26 cellular contexts compared by ENCODE assay signal in the genomic region with DNA sequence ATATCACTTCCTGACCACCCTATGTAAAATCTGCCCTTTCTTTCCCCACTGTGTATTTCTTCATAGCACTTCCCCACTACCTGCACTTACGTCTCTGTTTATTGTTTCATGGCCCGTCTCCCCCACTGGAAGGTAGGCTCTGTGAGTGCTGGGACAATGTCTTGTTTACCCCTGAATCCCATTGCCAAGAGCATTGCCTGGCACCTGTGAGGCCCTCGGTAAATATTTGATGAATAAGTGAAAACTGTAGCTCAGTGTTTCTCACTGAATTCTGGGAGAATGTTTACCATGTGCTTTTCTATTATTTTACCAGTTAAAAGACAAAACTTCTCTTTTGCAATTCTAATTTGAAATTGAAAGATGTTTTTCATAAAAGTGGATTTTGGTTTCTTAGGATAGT. TPM values are rescaled to one million over a fixed set of nuclear protein-coding genes. Genes with fewer than 3 reads are reported as not detected.
DNase-seq lines count a peak whose midpoint lies in the region; ATAC-seq and TF ChIP-seq lines count a peak whose summit lies in the region.
"Had no signal": no experiment of that assay in that cellular context is flagged by ENCODE, and none has a peak within 500 bp of the region (broad histone marks: within the 10 kb centered on the region; RNA-seq: fewer than 3 reads in every experiment).

No MANE protein-coding gene starts in this region.

- H3K9me3 ChIP-seq in left ventricle myocardium inferior (replicated peaks): no peaks in the 10 kb centered on the region
- H3K9me3 ChIP-seq in right cardiac atrium (ENCODE audit: control insufficient read depth, low read length): no peaks in the 10 kb centered on the region
- H3K9me3 ChIP-seq in liver (ENCODE audit: control insufficient read depth in 4 of 4, low read length in 3 of 4): no peaks in the 10 kb centered on the region
- no peaks in the 10 kb centered on the region for H3K9me3 ChIP-seq in CD8-positive, alpha-beta memory T cell (ENCODE audit: low read length)
- H3K9me3 ChIP-seq: esophagus squamous epithelium, gastrocnemius medialis, SK-N-SH had no signal

- in situ Hi-C loops in GM13977 (cut with MboI; ENCODE audit: low pct_unique_long_range_greater_than_20kb, low sequenced_read_pairs, unreplicated experiment): no loop called here

- intact Hi-C loops in left ventricle myocardium inferior (cut with micrococcal nuclease) (no loop called here), right cardiac atrium (cut with DNase I) (loop anchor here in 1 of 4 donors (10.0 kb wide), 1 partner anchor 52 kb away; no protein-coding TSS in a partner anchor)

- H3K9ac ChIP-seq in liver (ENCODE audit: low read depth in 1 of 2, low read length in 2 of 2): no peak overlapping the region
- H3K9ac ChIP-seq: SK-N-SH had no signal

- ATAC-seq in right cardiac atrium: no peak
- ATAC-seq: activated T-helper 17 cell treated with anti-CD3 and anti-CD28 coated beads, Interleukin-2, amount 50 U/mL, for 72 hours; gastrocnemius medialis; HCT116; K562; stimulated activated naive CD8-positive, alpha-beta T cell treated with anti-CD3 and anti-CD28 coated beads, Interleukin-15, Interleukin-2, amounts not matched to agents 100 U/mL and 50 U/mL, for 24 hours had no signal

- TF ChIP-seq RAD21 in liver (IDR thresholded peaks at IDR 0.05): no peak

- CTCF ChIA-PET in CD8-positive, alpha-beta memory T cell (lab: Charles Lee): no interaction called here

- no peaks in the 10 kb centered on the region for H3K36me3 Mint-ChIP-seq in CD8-positive, alpha-beta memory T cell
- H3K36me3 Mint-ChIP-seq: activated naive CD8-positive, alpha-beta T cell treated with anti-CD3 and anti-CD28 coated beads for 36 hours had no signal

- no peak overlapping the region for H3K27ac Mint-ChIP-seq in CD8-positive, alpha-beta memory T cell
- H3K27ac Mint-ChIP-seq: activated naive CD8-positive, alpha-beta T cell treated with anti-CD3 and anti-CD28 coated beads for 36 hours; activated T-helper 17 cell treated with anti-CD3 and anti-CD28 coated beads, Interleukin-2, amount 50 U/mL, for 72 hours had no signal

- no peak for DNase-seq in left ventricle myocardium inferior
- no peak for DNase-seq in right cardiac atrium
- DNase-seq in effector CD4-positive, alpha-beta T cell: no peak
- DNase-seq in GM13977 (ENCODE audit: low spot score): no peak
- DNase-seq in CD8-positive, alpha-beta memory T cell: no peak
- DNase-seq in activated naive CD4-positive, alpha-beta T cell treated with anti-CD3 and anti-CD28 coated beads, Interleukin-2, amount 50 U/mL, for 16 hours: no peak
- DNase-seq: ACHN; activated CD4-positive, alpha-beta T cell treated with anti-CD3 and anti-CD28 coated beads, Interleukin-2, amount 50 U/mL, for 1 hour; activated naive CD8-positive, alpha-beta T cell treated with anti-CD3 and anti-CD28 coated beads for 36 hours; C1 segment of cervical spinal cord; esophagus squamous epithelium; gastrocnemius medialis; GF-D8; islet precursor cell; mammary epithelial cell; NCI-H187; SK-N-SH; stimulated activated CD4-positive, alpha-beta T cell treated with anti-CD3 and anti-CD28 coated beads, Interleukin-4, amount 100 ng/mL, for 24 hours; stimulated activated naive CD8-positive, alpha-beta T cell treated with anti-CD3 and anti-CD28 coated beads, Interleukin-15, Interleukin-2, amounts not matched to agents 100 U/mL and 50 U/mL, for 24 hours; WERI-Rb-1 had no signal

- no peak overlapping the region for H3K4me3 Mint-ChIP-seq in CD8-positive, alpha-beta memory T cell
- H3K4me3 Mint-ChIP-seq: activated naive CD8-positive, alpha-beta T cell treated with anti-CD3 and anti-CD28 coated beads for 36 hours; activated T-helper 17 cell treated with anti-CD3 and anti-CD28 coated beads, Interleukin-2, amount 50 U/mL, for 72 hours had no signal

- H3K27me3 Mint-ChIP-seq in CD8-positive, alpha-beta memory T cell: peaks cover 4 to 25% of the 10 kb centered on the region in 2 donors

- H3K27me3 ChIP-seq in left ventricle myocardium inferior (ENCODE audit: low read depth): peaks cover 57% of the 10 kb centered on the region
- no peaks in the 10 kb centered on the region for H3K27me3 ChIP-seq in right cardiac atrium (ENCODE audit: control insufficient read depth, insufficient read depth)
- no peaks in the 10 kb centered on the region for H3K27me3 ChIP-seq in liver (ENCODE audit: control insufficient read depth in 4 of 4, insufficient read depth in 4 of 4, low read length in 3 of 4)
- H3K27me3 ChIP-seq in CD8-positive, alpha-beta memory T cell (ENCODE audit: insufficient read depth, low read length, poor library complexity, severe bottlenecking): peaks cover 3% of the 10 kb centered on the region
- H3K27me3 ChIP-seq: gastrocnemius medialis had no signal

- H3K4me1 ChIP-seq in left ventricle myocardium inferior: peaks cover 50% of the 10 kb centered on the region
- peaks cover 13% of the 10 kb centered on the region for H3K4me1 ChIP-seq in right cardiac atrium (ENCODE audit: control insufficient read depth, insufficient read depth, low read length)
- H3K4me1 ChIP-seq in liver (ENCODE audit: control insufficient read depth in 4 of 4, insufficient read depth in 4 of 4, low read length in 3 of 4): peaks cover 12 to 46% (median 35%) of the 10 kb centered on the region in 4 donors
- no peaks in the 10 kb centered on the region for H3K4me1 ChIP-seq in CD8-positive, alpha-beta memory T cell (ENCODE audit: insufficient read depth, low read length)
- H3K4me1 ChIP-seq: gastrocnemius medialis had no signal

- WGBS in right cardiac atrium: 95% methylated on average over 3 of the region's 3 CpGs
- WGBS in liver: 33% methylated on average over 3 of the region's 3 CpGs

- POLR2A ChIA-PET in CD8-positive, alpha-beta memory T cell (lab: Charles Lee): no interaction called here

- TF ChIP-seq CTCF in left ventricle myocardium inferior (IDR thresholded peaks at IDR 0.05; ENCODE audit: borderline replicate concordance): no peak
- TF ChIP-seq CTCF in VCaP (conservative IDR thresholded peaks at IDR 0.05): no peak
- TF ChIP-seq CTCF in liver (IDR thresholded peaks at IDR 0.05; ENCODE audit: low read depth, low read length, missing input control): no peak
- TF ChIP-seq CTCF in GM13977 (IDR thresholded peaks at IDR 0.05; ENCODE audit: extremely low read depth, insufficient read depth, missing control alignments): no peak

- H3K36me3 ChIP-seq in left ventricle myocardium inferior (no peaks in the 10 kb centered on the region), liver (ENCODE audit: control insufficient read depth in 4 of 4, insufficient read depth in 3 of 4, low read depth in 1 of 4, low read length in 3 of 4) (no peaks in the 10 kb centered on the region)
- H3K36me3 ChIP-seq in CD8-positive, alpha-beta memory T cell (ENCODE audit: insufficient read depth, low read length): no peaks in the 10 kb centered on the region
- H3K36me3 ChIP-seq: esophagus squamous epithelium, gastrocnemius medialis had no signal

- H3K27ac ChIP-seq in left ventricle myocardium inferior (replicated peaks) (peak overlapping the region; percentile 81), right cardiac atrium (ENCODE audit: low read length) (no peak overlapping the region), VCaP (peak overlapping the region; percentile 69), liver (ENCODE audit: low read depth in 1 of 2, low read length in 2 of 2) (peak overlapping the region in 1 of 2 donors; percentile 16)
- H3K27ac ChIP-seq in CD8-positive, alpha-beta memory T cell (ENCODE audit: low read depth, low read length): no peak overlapping the region
- H3K27ac ChIP-seq: gastrocnemius medialis, RWPE1, WERI-Rb-1 had no signal

- H3K4me3 ChIP-seq in left ventricle myocardium inferior (no peak overlapping the region), right cardiac atrium (ENCODE audit: low read length) (no peak overlapping the region), liver (ENCODE audit: low read depth in 1 of 3, low read length in 3 of 3) (no peak overlapping the region)
- no peak overlapping the region for H3K4me3 ChIP-seq in CD8-positive, alpha-beta memory T cell (ENCODE audit: low read length)
- H3K4me3 ChIP-seq: esophagus squamous epithelium, gastrocnemius medialis, K562 had no signal

- no peaks in the 10 kb centered on the region for H3K4me1 Mint-ChIP-seq in CD8-positive, alpha-beta memory T cell
- H3K4me1 Mint-ChIP-seq: activated naive CD8-positive, alpha-beta T cell treated with anti-CD3 and anti-CD28 coated beads for 36 hours; activated T-helper 17 cell treated with anti-CD3 and anti-CD28 coated beads, Interleukin-2, amount 50 U/mL, for 72 hours had no signal

- no peaks in the 10 kb centered on the region for H3K9me3 Mint-ChIP-seq in CD8-positive, alpha-beta memory T cell
- H3K9me3 Mint-ChIP-seq: activated naive CD8-positive, alpha-beta T cell treated with anti-CD3 and anti-CD28 coated beads for 36 hours; activated T-helper 17 cell treated with anti-CD3 and anti-CD28 coated beads, Interleukin-2, amount 50 U/mL, for 72 hours had no signal

TF ChIP-seq in liver, 16 proteins besides CTCF, POLR2A, EP300 and RAD21 (continues in another document):
- TF ChIP-seq, protein P1, sequence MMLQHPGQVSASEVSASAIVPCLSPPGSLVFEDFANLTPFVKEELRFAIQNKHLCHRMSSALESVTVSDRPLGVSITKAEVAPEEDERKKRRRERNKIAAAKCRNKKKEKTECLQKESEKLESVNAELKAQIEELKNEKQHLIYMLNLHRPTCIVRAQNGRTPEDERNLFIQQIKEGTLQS (IDR thresholded peaks at IDR 0.05): no peak
- TF ChIP-seq HNF4A (conservative IDR thresholded peaks at IDR 0.05) (peak; percentile 39 to 74), JUND (IDR thresholded peaks at IDR 0.05) (peak in 1 of 2 donors; percentile 8), FOXA1 (IDR thresholded peaks at IDR 0.05) (peak; percentile 77)

RNA-seq across cellular contexts. Expression of a gene that starts 11.8 kb away (rescaled TPM):
- total RNA-seq in left ventricle myocardium inferior (8.2 TPM), right cardiac atrium (10 to 100 TPM; 59.5 to 94.2 (median 67.1) TPM), liver (1 to 10 TPM in 1 of 2 donors, under 1 TPM in 1; 0.23 to 5.4 TPM)
- polyA plus RNA-seq in right cardiac atrium (44.2 TPM), liver (1 to 10 TPM in 1 of 2 donors, under 1 TPM in 1; 0.78 to 3.0 TPM)
- total RNA-seq in CD8-positive, alpha-beta memory T cell: under 1 TPM; 0.11 to 0.16 TPM
- polyA plus RNA-seq in CD8-positive, alpha-beta memory T cell: not detected

Comparison
In these comparisons a context has a peak if more than half of its experiments do, and no peak if none do; other contexts are left out.
1. H3K27ac ChIP-seq: peak in left ventricle myocardium inferior (single experiment) and VCaP (single experiment); none in right cardiac atrium (single experiment) and CD8-positive, alpha-beta memory T cell (single experiment).